ENCODE assay signal across 8 cellular contexts in genomic region chrX:127243654-127244053, GRCh38.
"Had no signal": no experiment of that assay in that cellular context is flagged by ENCODE, and none has a peak within 500 bp of the region (broad histone marks: within the 10 kb centered on the region; RNA-seq: fewer than 3 reads in every experiment).

No MANE protein-coding gene starts in this region.

- H3K4me1 ChIP-seq: HAP-1 had no signal

- H3K4me2 ChIP-seq: GM23338 had no signal

- H3K27ac ChIP-seq: GM23248 had no signal

- H3K4me3 ChIP-seq: GM23248, GM23338, HAP-1 had no signal

- H3K9me3 ChIP-seq: HAP-1 had no signal

- DNase-seq: GM23248, GOT3, H7, H9, HCEC 1CT, HFFc6 had no signal

- H3K36me3 ChIP-seq: HAP-1 had no signal

- H2AFZ ChIP-seq: GM23248, GM23338 had no signal
